In genomic region chr15:51195459-51195858, GRCh38 we compare ENCODE assay signal across 23 cellular contexts.
"Had no signal": no experiment of that assay in that cellular context is flagged by ENCODE, and none has a peak within 500 bp of the region (broad histone marks: within the 10 kb centered on the region; RNA-seq: fewer than 3 reads in every experiment).

No MANE protein-coding gene starts in this region.

- H3K27ac ChIP-seq: adrenal gland, ovary, psoas muscle, spleen, testis, uterus had no signal

- H3K4me1 ChIP-seq: testis, uterus had no signal

- H3K36me3 ChIP-seq: adrenal gland, ovary, spleen, uterus had no signal

- DNase-seq: activated CD4-positive, alpha-beta T cell treated with anti-CD3 and anti-CD28 coated beads for 4 hours; activated CD4-positive, alpha-beta T cell treated with anti-CD3 and anti-CD28 coated beads, Interleukin-2, amount 50 U/mL, for 48 hours; activated CD4-positive, CD25-positive, alpha-beta regulatory T cell; activated CD8-positive, alpha-beta memory T cell treated with anti-CD3 and anti-CD28 coated beads for 24 hours; activated effector memory CD4-positive, alpha-beta T cell treated with Interleukin-2 at 50 U/mL for 16 hours; activated naive CD4-positive, alpha-beta T cell treated with Interleukin-2 at 50 U/mL for 16 hours; adrenal gland; aorta; cortex of kidney; effector memory CD8-positive, alpha-beta T cell; head of caudate nucleus; hypothalamus; immature natural killer cell; kidney; left colon; mammary epithelial cell; ovary; psoas muscle; spleen; stimulated activated naive CD4-positive, alpha-beta T cell treated with Interleukin-2 at 50 U/mL for 16 hours; T-helper 1 cell; testis; uterus had no signal

- H3K4me3 ChIP-seq: adrenal gland, ovary, psoas muscle, spleen, testis, uterus had no signal

- H3K9me3 ChIP-seq: adrenal gland, ovary, psoas muscle, spleen, testis, uterus had no signal

- H3K27me3 ChIP-seq: ovary, testis, uterus had no signal

- ATAC-seq: effector memory CD8-positive, alpha-beta T cell; left colon; psoas muscle had no signal
